ENCODE assay signal across 8 cellular contexts in the genomic region with DNA sequence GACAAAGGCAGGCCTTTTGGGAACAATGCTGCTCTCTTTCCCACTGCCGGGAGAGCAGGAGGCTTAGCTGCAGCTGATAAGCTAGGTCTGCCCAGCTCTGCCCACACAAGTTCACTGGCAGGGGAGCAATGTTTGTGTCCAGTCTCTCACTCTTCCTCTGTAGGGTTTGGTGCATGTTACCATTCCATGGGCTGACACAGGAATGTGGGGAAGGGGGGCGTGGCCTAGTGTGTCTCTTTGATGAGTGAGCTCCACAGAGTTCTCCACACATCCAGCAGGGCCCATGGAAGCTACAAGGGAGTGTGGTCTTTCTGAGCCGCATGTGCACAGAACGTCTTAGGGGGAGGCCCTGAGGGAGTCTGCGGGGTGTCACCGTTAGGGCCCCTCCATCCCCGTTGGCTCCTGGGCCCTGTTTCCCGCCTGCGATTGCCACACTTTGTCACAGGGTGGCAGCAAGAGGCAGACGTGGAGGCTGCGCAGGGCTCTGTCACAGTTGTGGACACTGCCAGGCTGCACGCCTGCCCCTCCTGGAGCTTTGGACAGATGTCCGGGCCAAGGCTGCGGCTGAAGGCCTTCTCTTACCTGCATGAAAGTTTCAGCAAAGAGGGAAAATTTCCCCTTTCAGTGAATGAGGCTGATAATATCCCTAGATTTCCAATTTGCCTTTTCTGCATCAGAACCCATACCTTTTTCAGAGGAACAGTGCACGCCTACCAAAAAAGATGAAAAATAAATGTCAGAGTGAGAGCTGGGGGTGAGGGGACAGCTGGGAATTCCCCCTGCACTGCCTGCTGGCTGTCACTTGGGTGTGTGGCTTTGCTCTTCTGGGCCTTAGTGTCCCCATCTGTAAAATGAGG. TPM values are rescaled to one million over a fixed set of nuclear protein-coding genes. Genes with fewer than 3 reads are reported as not detected.
DNase-seq lines count a peak whose midpoint lies in the region; ATAC-seq and TF ChIP-seq lines count a peak whose summit lies in the region.

No MANE protein-coding gene starts in this region.

- H3K36me3 ChIP-seq in Karpas-422 (ENCODE audit: insufficient read depth, low read length) (no peaks in the 10 kb centered on the region), left ventricle myocardium inferior (no peaks in the 10 kb centered on the region)

- H3K4me3 ChIP-seq in Karpas-422 (ENCODE audit: low read length) (no peak overlapping the region), left ventricle myocardium inferior (no peak overlapping the region)

- no peak overlapping the region for H3K4me3 Mint-ChIP-seq in stimulated activated naive B cell treated with anti-CD40 and anti-IgM and Interleukin-4, amounts not matched to agents 10 μg/mL and 1 μg/mL and 100 μg/mL, for 72 hours

- no peak overlapping the region for H2AFZ ChIP-seq in Karpas-422 (ENCODE audit: low read length)

- no peaks in the 10 kb centered on the region for H3K9me2 ChIP-seq in Karpas-422 (replicated peaks; ENCODE audit: insufficient read depth, low read length)

- intact Hi-C loops in left ventricle myocardium inferior (cut with micrococcal nuclease) = loop anchor here (10.0 kb wide), 1 partner anchor 228 kb away; no protein-coding TSS in a partner anchor

- TF ChIP-seq CTCF in left ventricle myocardium inferior (IDR thresholded peaks at IDR 0.05; ENCODE audit: borderline replicate concordance) = peak; percentile 82

- H3K79me2 ChIP-seq in Karpas-422 (ENCODE audit: low read length) = no peaks in the 10 kb centered on the region

- H3K4me2 ChIP-seq in Karpas-422 (ENCODE audit: low read depth, low read length, poor library complexity, severe bottlenecking) = no peak overlapping the region

- H3K9ac ChIP-seq in Karpas-422 (ENCODE audit: low read length) = no peak overlapping the region

- no peaks in the 10 kb centered on the region for H3K4me1 Mint-ChIP-seq in stimulated activated naive B cell treated with anti-CD40 and anti-IgM and Interleukin-4, amounts not matched to agents 10 μg/mL and 1 μg/mL and 100 μg/mL, for 72 hours

- H3K4me1 ChIP-seq in Karpas-422 (ENCODE audit: low read length) = no peaks in the 10 kb centered on the region
- H3K4me1 ChIP-seq in left ventricle myocardium inferior = peaks cover 18% of the 10 kb centered on the region

- H3K27me3 Mint-ChIP-seq in stimulated activated naive B cell treated with anti-CD40 and anti-IgM and Interleukin-4, amounts not matched to agents 10 μg/mL and 1 μg/mL and 100 μg/mL, for 72 hours = peaks cover 13 to 34% of the 10 kb centered on the region in 2 donors

- H3K27me3 ChIP-seq in Karpas-422 (ENCODE audit: low read length) (0 out of 2 replicates have a peak, but pooled peaks cover 2% of the 10 kb centered on the region), left ventricle myocardium inferior (ENCODE audit: low read depth) (no peaks in the 10 kb centered on the region)

- H3K9me3 ChIP-seq in Karpas-422 (ENCODE audit: low read length) = no peaks in the 10 kb centered on the region
- no peaks in the 10 kb centered on the region for H3K9me3 ChIP-seq in left ventricle myocardium inferior (replicated peaks)

- H4K20me1 ChIP-seq in Karpas-422 (ENCODE audit: insufficient read depth, low read depth, low read length) = no peaks in the 10 kb centered on the region

- no peaks in the 10 kb centered on the region for H3K36me3 Mint-ChIP-seq in stimulated activated naive B cell treated with anti-CD40 and anti-IgM and Interleukin-4, amounts not matched to agents 10 μg/mL and 1 μg/mL and 100 μg/mL, for 72 hours

- DNase-seq in ELF-1 (ENCODE audit: low read depth, low spot score) (peak; percentile 82), Karpas-422 (peak; percentile 77), SW480 (ENCODE audit: low spot score) (peak; percentile 46), left ventricle myocardium inferior (peak; percentile 52), T1000 (lab: John Stamatoyannopoulos, UW) (no peak)
- DNase-seq in stimulated activated naive B cell treated with anti-CD40 and anti-IgM and Interleukin-4, amounts not matched to agents 10 μg/mL and 1 μg/mL and 100 μg/mL, for 72 hours = no peak

- H3K27ac Mint-ChIP-seq in stimulated activated naive B cell treated with anti-CD40 and anti-IgM and Interleukin-4, amounts not matched to agents 10 μg/mL and 1 μg/mL and 100 μg/mL, for 72 hours = no peak overlapping the region

- no peak overlapping the region for H3K27ac ChIP-seq in Karpas-422 (ENCODE audit: low read length)
- no peak overlapping the region for H3K27ac ChIP-seq in left ventricle myocardium inferior (replicated peaks)

- no peaks in the 10 kb centered on the region for H3K9me3 Mint-ChIP-seq in stimulated activated naive B cell treated with anti-CD40 and anti-IgM and Interleukin-4, amounts not matched to agents 10 μg/mL and 1 μg/mL and 100 μg/mL, for 72 hours

- peak; percentile 52 to 68 for ATAC-seq in stimulated activated naive B cell treated with anti-CD40 and anti-IgM and Interleukin-4, amounts not matched to agents 10 μg/mL and 1 μg/mL and 100 μg/mL, for 72 hours (replicated peaks)
- ATAC-seq in GM19324 (IDR thresholded peaks at IDR 0.05; ENCODE audit: low FRiP score, unreplicated experiment) (no peak), HG03521 (IDR thresholded peaks at IDR 0.05; ENCODE audit: unreplicated experiment) (no peak)

RNA-seq across cellular contexts. Expression of gene CACNA2D3, which starts 24.3 kb away (rescaled TPM):
- total RNA-seq in Karpas-422 (2014; rRNA removed; shearing (Covaris generic); ENCODE audit: low replicate concordance) = 0.11 TPM in 1 of 2 replicates, not detected in the other
- total RNA-seq in left ventricle myocardium inferior = 21.2 TPM

Comparison
In these comparisons a context has a peak if more than half of its experiments do, and no peak if none do; other contexts are left out.
1. DNase-seq: peak in ELF-1 (single experiment), Karpas-422 (single experiment), SW480 (single experiment) and left ventricle myocardium inferior (single experiment); none in stimulated activated naive B cell treated with anti-CD40 and anti-IgM and Interleukin-4, amounts not matched to agents 10 μg/mL and 1 μg/mL and 100 μg/mL, for 72 hours (single experiment) and T1000 (single experiment).
2. ATAC-seq: peak in stimulated activated naive B cell treated with anti-CD40 and anti-IgM and Interleukin-4, amounts not matched to agents 10 μg/mL and 1 μg/mL and 100 μg/mL, for 72 hours (2 of 2); none in GM19324 (single experiment) and HG03521 (single experiment).
3. RNA of gene CACNA2D3, which starts 24.3 kb away (total RNA-seq): 21.2 TPM in left ventricle myocardium inferior (single experiment); 0.11 TPM in Karpas-422; every median in the first group is over 10 times any median in the second.